24 cellular contexts compared by ENCODE assay signal in genomic region chr2:98501223-98501622, GRCh38. TPM values are rescaled to one million over a fixed set of nuclear protein-coding genes. Genes with fewer than 3 reads are reported as not detected.
DNase-seq lines count a peak whose midpoint lies in the region; ATAC-seq and TF ChIP-seq lines count a peak whose summit lies in the region.
"Had no signal": no experiment of that assay in that cellular context is flagged by ENCODE, and none has a peak within 500 bp of the region (broad histone marks: within the 10 kb centered on the region; RNA-seq: fewer than 3 reads in every experiment).

No MANE protein-coding gene starts in this region.

- no peaks in the 10 kb centered on the region for H3K27me3 Mint-ChIP-seq in CD4-positive, alpha-beta T cell
- H3K27me3 Mint-ChIP-seq in CD8-positive, alpha-beta memory T cell = no peaks in the 10 kb centered on the region
- H3K27me3 Mint-ChIP-seq in effector memory CD8-positive, alpha-beta T cell = no peaks in the 10 kb centered on the region
- no peaks in the 10 kb centered on the region for H3K27me3 Mint-ChIP-seq in naive thymus-derived CD8-positive, alpha-beta T cell
- no peaks in the 10 kb centered on the region for H3K27me3 Mint-ChIP-seq in activated CD8-positive, alpha-beta T cell treated with anti-CD3 and anti-CD28 coated beads for 36 hours
- H3K27me3 Mint-ChIP-seq: B cell had no signal

- H3K27ac Mint-ChIP-seq in CD4-positive, alpha-beta T cell = peak overlapping the region; percentile 83
- H3K27ac Mint-ChIP-seq in CD8-positive, alpha-beta memory T cell = peak overlapping the region in 6 of 8 donors; percentile 79 to 90 (median 83)
- H3K27ac Mint-ChIP-seq in effector memory CD8-positive, alpha-beta T cell = peak overlapping the region; percentile 73 to 85
- peak overlapping the region in 9 of 10 donors; percentile 53 to 94 (median 77) for H3K27ac Mint-ChIP-seq in naive thymus-derived CD8-positive, alpha-beta T cell
- no peak overlapping the region for H3K27ac Mint-ChIP-seq in activated CD8-positive, alpha-beta T cell treated with anti-CD3 and anti-CD28 coated beads for 36 hours
- H3K27ac Mint-ChIP-seq: B cell had no signal

- H3K27ac ChIP-seq in CD4-positive, alpha-beta T cell (ENCODE audit: low read depth, low read length) = no peak overlapping the region
- H3K27ac ChIP-seq in CD8-positive, alpha-beta memory T cell (ENCODE audit: low read depth, low read length) = no peak overlapping the region
- H3K27ac ChIP-seq: A549 had no signal

- H3K36me3 ChIP-seq in CD8-positive, alpha-beta memory T cell (ENCODE audit: insufficient read depth, low read length) = peaks cover 8% of the 10 kb centered on the region
- no peaks in the 10 kb centered on the region for H3K36me3 ChIP-seq in MG63

- H3K4me1 Mint-ChIP-seq in CD4-positive, alpha-beta T cell (ENCODE audit: low read depth) = peaks cover 96% of the 10 kb centered on the region
- peaks cover 87 to 93% (median 91%) of the 10 kb centered on the region in 3 donors for H3K4me1 Mint-ChIP-seq in CD8-positive, alpha-beta memory T cell
- H3K4me1 Mint-ChIP-seq in effector memory CD8-positive, alpha-beta T cell (ENCODE audit: low read depth in 2 of 2) = peaks cover 71 to 94% of the 10 kb centered on the region in 2 donors
- peaks cover 52 to 96% (median 87%) of the 10 kb centered on the region in 4 donors for H3K4me1 Mint-ChIP-seq in naive thymus-derived CD8-positive, alpha-beta T cell
- peaks cover 77% of the 10 kb centered on the region for H3K4me1 Mint-ChIP-seq in activated CD8-positive, alpha-beta T cell treated with anti-CD3 and anti-CD28 coated beads for 36 hours (ENCODE audit: low read depth)

- H3K36me3 Mint-ChIP-seq in CD4-positive, alpha-beta T cell (ENCODE audit: low read depth) = peaks cover 83% of the 10 kb centered on the region
- peaks cover 19 to 63% (median 25%) of the 10 kb centered on the region in 3 donors for H3K36me3 Mint-ChIP-seq in CD8-positive, alpha-beta memory T cell
- H3K36me3 Mint-ChIP-seq in effector memory CD8-positive, alpha-beta T cell (ENCODE audit: insufficient read depth) = peaks cover 9% of the 10 kb centered on the region
- peaks cover 16 to 42% (median 22%) of the 10 kb centered on the region in 3 donors for H3K36me3 Mint-ChIP-seq in naive thymus-derived CD8-positive, alpha-beta T cell
- H3K36me3 Mint-ChIP-seq in activated CD8-positive, alpha-beta T cell treated with anti-CD3 and anti-CD28 coated beads for 36 hours (ENCODE audit: low read depth) = peaks cover 44% of the 10 kb centered on the region

- H3K4me3 ChIP-seq in CD8-positive, alpha-beta memory T cell (ENCODE audit: low read length) = no peak overlapping the region
- H3K4me3 ChIP-seq in MG63 = no peak overlapping the region
- H3K4me3 ChIP-seq: A549 had no signal

- H3K9me3 Mint-ChIP-seq in CD4-positive, alpha-beta T cell = no peaks in the 10 kb centered on the region
- H3K9me3 Mint-ChIP-seq in CD8-positive, alpha-beta memory T cell = peaks cover 0 to 15% (median 13%) of the 10 kb centered on the region in 5 donors
- peaks cover 0 to 3% of the 10 kb centered on the region in 2 donors for H3K9me3 Mint-ChIP-seq in effector memory CD8-positive, alpha-beta T cell
- H3K9me3 Mint-ChIP-seq in naive thymus-derived CD8-positive, alpha-beta T cell = peaks cover 0 to 17% (median 11%) of the 10 kb centered on the region in 9 donors
- H3K9me3 Mint-ChIP-seq in activated CD8-positive, alpha-beta T cell treated with anti-CD3 and anti-CD28 coated beads for 36 hours = peaks cover 9% of the 10 kb centered on the region

- peaks cover 12% of the 10 kb centered on the region for H3K9me3 ChIP-seq in CD4-positive, alpha-beta T cell (ENCODE audit: control insufficient read depth, low read length)
- H3K9me3 ChIP-seq in CD8-positive, alpha-beta memory T cell (ENCODE audit: low read length) = peaks cover 10% of the 10 kb centered on the region
- no peaks in the 10 kb centered on the region for H3K9me3 ChIP-seq in MG63

- CTCF ChIA-PET in CD4-positive, alpha-beta T cell (lab: Charles Lee) = no interaction called here
- CTCF ChIA-PET in CD8-positive, alpha-beta memory T cell (lab: Charles Lee) = interaction anchor here (1.1 kb wide), 1 partner anchor 13 kb away, joined by 3 read pairs; no protein-coding TSS in a partner anchor
- CTCF ChIA-PET in activated CD8-positive, alpha-beta T cell treated with anti-CD3 and anti-CD28 coated beads for 36 hours (lab: Charles Lee) = interaction anchor here (0.7 to 1.0 kb wide), 2 partner anchors 13 to 16 kb away, joined by 3 to 5 read pairs; no protein-coding TSS in a partner anchor

- no peaks in the 10 kb centered on the region for H3K27me3 ChIP-seq in CD4-positive, alpha-beta T cell (ENCODE audit: control insufficient read depth, insufficient read depth, low read length)
- no peaks in the 10 kb centered on the region for H3K27me3 ChIP-seq in CD8-positive, alpha-beta memory T cell (ENCODE audit: insufficient read depth, low read length, poor library complexity, severe bottlenecking)
- H3K27me3 ChIP-seq in MG63 = no peaks in the 10 kb centered on the region

- TF ChIP-seq CTCF in CD4-positive, alpha-beta T cell (IDR thresholded peaks at IDR 0.05) = no peak
- TF ChIP-seq CTCF in activated CD8-positive, alpha-beta T cell treated with anti-CD3 and anti-CD28 coated beads for 36 hours (IDR thresholded peaks at IDR 0.05) = no peak

- POLR2A ChIA-PET in CD4-positive, alpha-beta T cell (lab: Charles Lee) = interaction anchor here (0.5 kb wide), 1 partner anchor 60 kb away, joined by 3 read pairs; no protein-coding TSS in a partner anchor
- POLR2A ChIA-PET in CD8-positive, alpha-beta memory T cell (lab: Charles Lee) = interaction anchor here (0.7 kb wide), 1 partner anchor 9 kb away, joined by 4 read pairs; no protein-coding TSS in a partner anchor
- POLR2A ChIA-PET in naive thymus-derived CD8-positive, alpha-beta T cell (lab: Charles Lee) = interaction anchor here (0.6 to 1.1 kb wide), 2 partner anchors 23 to 855 kb away, joined by 3 read pairs; no protein-coding TSS in a partner anchor
- POLR2A ChIA-PET in activated CD8-positive, alpha-beta T cell treated with anti-CD3 and anti-CD28 coated beads for 36 hours (lab: Charles Lee) = no interaction called here

- ATAC-seq in CD4-positive, alpha-beta T cell (ENCODE audit: poor library complexity) = no peak
- ATAC-seq in effector memory CD8-positive, alpha-beta T cell (replicated peaks) = no peak
- no peak for ATAC-seq in naive thymus-derived CD8-positive, alpha-beta T cell
- ATAC-seq in activated CD8-positive, alpha-beta T cell treated with anti-CD3 and anti-CD28 coated beads for 36 hours = no peak
- ATAC-seq: A549, Right ventricle myocardium inferior had no signal

- no peak overlapping the region for H3K4me3 Mint-ChIP-seq in CD4-positive, alpha-beta T cell
- no peak overlapping the region for H3K4me3 Mint-ChIP-seq in CD8-positive, alpha-beta memory T cell
- no peak overlapping the region for H3K4me3 Mint-ChIP-seq in effector memory CD8-positive, alpha-beta T cell
- peak overlapping the region in 1 of 10 donors; percentile 39 for H3K4me3 Mint-ChIP-seq in naive thymus-derived CD8-positive, alpha-beta T cell
- H3K4me3 Mint-ChIP-seq in activated CD8-positive, alpha-beta T cell treated with anti-CD3 and anti-CD28 coated beads for 36 hours = no peak overlapping the region
- H3K4me3 Mint-ChIP-seq: B cell, CD14-positive monocyte had no signal

- intact Hi-C loops in CD4-positive, alpha-beta T cell (cut with DNase I, micrococcal nuclease) = no loop called here
- intact Hi-C loops in activated CD8-positive, alpha-beta T cell treated with anti-CD3 and anti-CD28 coated beads for 36 hours (cut with micrococcal nuclease) = no loop called here

- peaks cover 56% of the 10 kb centered on the region for H3K4me1 ChIP-seq in CD8-positive, alpha-beta memory T cell (ENCODE audit: insufficient read depth, low read length)
- H3K4me1 ChIP-seq: Caco-2 had no signal

- DNase-seq in CD4-positive, alpha-beta T cell = no peak
- no peak for DNase-seq in CD8-positive, alpha-beta memory T cell
- DNase-seq in effector memory CD8-positive, alpha-beta T cell = no peak
- no peak for DNase-seq in naive thymus-derived CD8-positive, alpha-beta T cell
- no peak for DNase-seq in activated CD8-positive, alpha-beta T cell treated with anti-CD3 and anti-CD28 coated beads for 36 hours
- no peak for DNase-seq in stimulated activated CD4-positive, alpha-beta T cell treated with anti-CD3 and anti-CD28 coated beads, Interleukin-2, amount 100 ng/mL, for 24 hours
- no peak for DNase-seq in MG63
- no peak for DNase-seq in activated CD4-positive, alpha-beta T cell treated with anti-CD3 and anti-CD28 coated beads, Interleukin-2, amount 50 U/mL, for 48 hours
- DNase-seq: Caco-2, DMS 273 treated with DMSO at 0.1 percent for 48 hours, DMS79 treated with DMSO at 0.1 percent for 48 hours, GOT3, HCEC 1CT, NCI-H1417, NCI-H1694 treated with DMSO at 0.1 percent for 48 hours, NCI-H2081 treated with DMSO at 0.1 percent for 48 hours, NCI-H2171 treated with DMSO at 0.1 percent for 48 hours, NCI-H446, NCI-H526, OCI-M1 had no signal

RNA-seq across cellular contexts. Expression of gene INPP4A, which starts 56.6 kb away (rescaled TPM):
- total RNA-seq in CD4-positive, alpha-beta T cell = 10 to 100 TPM; 86.4 to 89.2 TPM
- total RNA-seq in CD8-positive, alpha-beta memory T cell = 10 to 100 TPM; 41.0 to 46.9 TPM
- 61.4 TPM for polyA plus RNA-seq in CD8-positive, alpha-beta memory T cell
- total RNA-seq in naive thymus-derived CD8-positive, alpha-beta T cell = 100 to 1,000 TPM; 130 to 141 TPM
- 10 to 100 TPM; 37.7 to 64.3 (median 46.3) TPM for polyA plus RNA-seq in naive thymus-derived CD8-positive, alpha-beta T cell
- total RNA-seq in activated CD8-positive, alpha-beta T cell treated with anti-CD3 and anti-CD28 coated beads for 36 hours = 10 to 100 TPM; 46.7 to 46.9 TPM
- total RNA-seq in MG63 (2014; rRNA removed; shearing (Covaris generic); ENCODE audit: low replicate concordance) = 8.4 and 12.6 TPM in 2 replicates
